Comparison of ENCODE assay signal across 8 cellular contexts in the genomic region with DNA sequence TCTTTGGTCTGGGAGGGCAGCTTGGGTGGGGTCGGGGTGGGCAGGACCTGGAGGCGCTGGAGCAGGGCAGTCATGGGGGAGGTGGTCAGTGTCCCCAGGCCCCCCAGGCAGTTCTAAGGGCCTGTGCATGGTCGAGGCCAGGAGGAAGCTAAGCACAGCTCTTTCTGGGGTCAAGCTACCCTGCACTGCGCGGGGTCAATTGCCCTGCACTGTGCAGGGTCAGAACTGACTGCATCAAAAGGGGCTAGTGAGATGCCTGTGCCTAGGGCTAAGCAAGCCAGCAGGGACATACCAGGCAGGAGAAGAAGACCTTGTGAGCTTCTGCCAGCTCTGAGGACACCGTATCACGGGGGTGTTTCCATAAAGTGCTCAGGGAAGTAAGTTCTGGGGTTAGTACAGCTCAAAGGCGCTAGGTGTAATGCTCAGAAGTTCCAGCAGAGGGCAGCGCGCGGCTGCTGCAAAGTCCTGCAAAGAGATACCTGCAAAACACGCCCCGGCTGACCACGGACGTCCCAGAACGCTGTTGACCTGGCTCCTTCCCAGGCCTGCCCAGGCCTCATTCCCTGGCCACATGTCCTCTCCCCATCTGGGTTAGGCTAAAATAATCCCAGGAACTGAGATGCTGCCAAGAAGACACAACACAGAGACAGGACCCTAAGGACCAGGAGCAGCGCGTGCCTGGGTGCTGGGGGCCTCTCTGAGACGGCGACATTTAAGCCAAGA. TPM values are rescaled to one million over a fixed set of nuclear protein-coding genes. Genes with fewer than 3 reads are reported as not detected.
DNase-seq lines count a peak whose midpoint lies in the region; ATAC-seq and TF ChIP-seq lines count a peak whose summit lies in the region.

No MANE protein-coding gene starts in this region.

- H3K4me2 ChIP-seq in fibroblast of lung (ENCODE audit: extremely low read depth, insufficient read depth, low read length) = no peak overlapping the region

- CTCF ChIA-PET in Panc1 (lab: Charles Lee) = interaction anchor here (0.6 to 1.7 kb wide), 11 partner anchors 14 to 1401 kb away, joined by 3 to 16 read pairs (median 3); no protein-coding TSS in a partner anchor

- POLR2A ChIA-PET in Panc1 (lab: Charles Lee) = interaction anchor here (0.6 kb wide), 2 partner anchors 363 to 370 kb away, joined by 3 to 9 read pairs; no protein-coding TSS in a partner anchor

- H3K36me3 Mint-ChIP-seq in activated T-cell treated with anti-CD3 and anti-CD28 coated beads, Interleukin-2, amount 50 U/mL, for 4 hours (ENCODE audit: insufficient read depth) = no peaks in the 10 kb centered on the region
- H3K36me3 Mint-ChIP-seq in nephron progenitor cell (ENCODE audit: low read depth) = no peaks in the 10 kb centered on the region

- no peaks in the 10 kb centered on the region for H3K79me2 ChIP-seq in fibroblast of lung (ENCODE audit: control insufficient read depth, insufficient read depth, low read length)

- intact Hi-C loops in Panc1 (cut with micrococcal nuclease; ENCODE audit: unreplicated experiment) = loop anchor here (5.0 kb wide), 1 partner anchor 360 kb away; no protein-coding TSS in a partner anchor

- H3K4me1 ChIP-seq in Panc1 (ENCODE audit: control insufficient read depth, insufficient read depth, low read length) (peaks cover 17% of the 10 kb centered on the region), fibroblast of lung (ENCODE audit: control insufficient read depth, extremely low read depth, insufficient read depth, low read length) (no peaks in the 10 kb centered on the region)

- ATAC-seq in HG03378 (IDR thresholded peaks at IDR 0.05; ENCODE audit: unreplicated experiment) (peak; percentile 64), Panc1 (peak; percentile 87)
- ATAC-seq in activated T-cell treated with anti-CD3 and anti-CD28 coated beads, Interleukin-2, amount 50 U/mL, for 4 hours = peak; percentile 84 to 85

- in situ Hi-C loops in Panc1 (cut with HindIII; ENCODE audit: low pct_unique_long_range_greater_than_20kb, low sequenced_read_pairs) = no loop called here

- H3K9ac ChIP-seq in fibroblast of lung (ENCODE audit: insufficient read depth, low read length) = no peak overlapping the region

- no peaks in the 10 kb centered on the region for H3K27me3 ChIP-seq in Panc1 (ENCODE audit: control insufficient read depth, insufficient read depth, low read length)
- H3K27me3 ChIP-seq in fibroblast of lung (ENCODE audit: control insufficient read depth, insufficient read depth, low read length) = no peaks in the 10 kb centered on the region

- H3K9me3 ChIP-seq in Panc1 (ENCODE audit: control insufficient read depth, insufficient read depth, low read depth, low read length) (no peaks in the 10 kb centered on the region), fibroblast of lung (ENCODE audit: control insufficient read depth, insufficient read depth, low read depth, low read length) (no peaks in the 10 kb centered on the region)

- H3K36me3 ChIP-seq in Panc1 (ENCODE audit: control insufficient read depth, insufficient read depth, low read length) = no peaks in the 10 kb centered on the region
- H3K36me3 ChIP-seq in fibroblast of lung (ENCODE audit: control insufficient read depth, insufficient read depth, low read length) = no peaks in the 10 kb centered on the region

- DNase-seq in NCI-H510A treated with DMSO at 0.1 percent for 48 hours (lab: John Stamatoyannopoulos, UW) (peak; percentile 86), NCI-H510A (lab: John Stamatoyannopoulos, UW) (no peak), Panc1 (ENCODE audit: low read depth, low spot score) (peak; percentile 64), fibroblast of lung (ENCODE audit: low read depth in 2 of 2) (peak; percentile 51 to 67), nephron progenitor cell (peak; percentile 92)
- DNase-seq in activated T-cell treated with anti-CD3 and anti-CD28 coated beads, Interleukin-2, amount 50 U/mL, for 4 hours = peak; percentile 77
- peak; percentile 51 to 82 (median 67) for DNase-seq in stimulated activated naive CD4-positive, alpha-beta T cell (lab: John Stamatoyannopoulos, UW)

- H3K4me3 ChIP-seq in Panc1 (ENCODE audit: low read depth in 2 of 2, low read length in 2 of 2) (no peak overlapping the region), fibroblast of lung (replicated peaks in 1 of 4; ENCODE audit: control extremely low read depth in 1 of 4, insufficient read depth in 1 of 4, low read depth in 3 of 4, low read length in 4 of 4) (no peak overlapping the region)

- no peaks in the 10 kb centered on the region for H3K9me3 Mint-ChIP-seq in activated T-cell treated with anti-CD3 and anti-CD28 coated beads, Interleukin-2, amount 50 U/mL, for 4 hours
- H3K9me3 Mint-ChIP-seq in nephron progenitor cell = no peaks in the 10 kb centered on the region

- no TSS peak for BruUV-seq in Panc1 (replicated peaks; lab: Mats Ljungman, UMichigan)

- H3K27ac Mint-ChIP-seq in nephron progenitor cell = no peak overlapping the region

- peaks cover 17% of the 10 kb centered on the region for H3K27me3 Mint-ChIP-seq in activated T-cell treated with anti-CD3 and anti-CD28 coated beads, Interleukin-2, amount 50 U/mL, for 4 hours (ENCODE audit: low read depth)
- H3K27me3 Mint-ChIP-seq in nephron progenitor cell (ENCODE audit: low read depth, poor library complexity) = peaks cover 17% of the 10 kb centered on the region

- H2AFZ ChIP-seq in fibroblast of lung (ENCODE audit: low read length) = no peak overlapping the region

- peak overlapping the region; percentile 13; the same call in 1 of the 2 replicates for H3K27ac ChIP-seq in Panc1 (ENCODE audit: low read length)
- H3K27ac ChIP-seq in fibroblast of lung (ENCODE audit: insufficient read depth, low read length) = no peak overlapping the region

- peak; percentile 92 for TF ChIP-seq CTCF in Panc1 (IDR thresholded peaks at IDR 0.05)
- peak; percentile 91 to 96 for TF ChIP-seq CTCF in fibroblast of lung (conservative IDR thresholded peaks at IDR 0.05 in 1 of 2, IDR thresholded peaks at IDR 0.05 in 1 of 2; ENCODE audit: low read depth in 1 of 2, low read length in 2 of 2)
- peak; percentile 97 for TF ChIP-seq CTCF in nephron progenitor cell (IDR thresholded peaks at IDR 0.05)

- no peaks in the 10 kb centered on the region for H4K20me1 ChIP-seq in fibroblast of lung (ENCODE audit: control insufficient read depth, extremely low read depth, insufficient read depth, low read length)

- no peak overlapping the region for H3K4me3 Mint-ChIP-seq in activated T-cell treated with anti-CD3 and anti-CD28 coated beads, Interleukin-2, amount 50 U/mL, for 4 hours
- H3K4me3 Mint-ChIP-seq in nephron progenitor cell = no peak overlapping the region

- H3K4me1 Mint-ChIP-seq in activated T-cell treated with anti-CD3 and anti-CD28 coated beads, Interleukin-2, amount 50 U/mL, for 4 hours (ENCODE audit: low read depth) = peaks cover 8% of the 10 kb centered on the region
- H3K4me1 Mint-ChIP-seq in nephron progenitor cell = peaks cover 38% of the 10 kb centered on the region

RNA-seq across cellular contexts. Expression of a gene that starts 18.8 kb away (rescaled TPM):
- total RNA-seq in Panc1 (2021; ENCODE audit: unreplicated experiment) (28.4 TPM), fibroblast of lung (11.8 and 18.2 TPM in 2 replicates)
- 37.5 TPM for polyA plus RNA-seq in Panc1 (2012; ENCODE audit: insufficient read length)
- total RNA-seq in activated T-cell treated with anti-CD3 and anti-CD28 coated beads, Interleukin-2, amount 50 U/mL, for 4 hours = 10 to 100 TPM; 17.1 to 24.8 (median 19.4) TPM
- 4.3 and 5.9 TPM in 2 replicates for polyA plus RNA-seq in fibroblast of lung
- polyA plus RNA-seq in fibroblast of lung (2012) = 9.8 and 12.6 TPM in 2 replicates
- polyA minus RNA-seq in fibroblast of lung (ENCODE audit: low replicate concordance) = 13.0 and 14.1 TPM in 2 replicates
